Comparison of ENCODE assay signal across 11 cellular contexts in the genomic region with DNA sequence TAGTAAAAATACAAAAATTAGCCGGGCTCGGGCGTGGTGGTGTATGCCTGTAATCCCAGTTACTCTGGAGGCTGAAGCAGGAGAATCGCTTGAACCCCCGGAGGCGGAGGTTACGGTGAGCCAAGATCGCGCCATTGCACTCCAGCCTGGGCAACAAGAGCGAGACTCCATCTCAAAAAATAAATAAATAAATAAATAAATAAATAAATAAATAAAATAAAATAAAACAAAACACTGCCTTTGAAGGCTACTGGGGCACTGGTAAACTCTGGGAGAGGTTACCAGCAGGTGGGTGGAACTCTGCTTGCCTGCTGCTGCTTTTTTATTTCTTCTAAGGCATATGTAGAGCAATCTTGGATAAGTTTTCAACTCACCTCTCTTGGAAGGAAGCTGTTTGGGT. TPM values are rescaled to one million over a fixed set of nuclear protein-coding genes. Genes with fewer than 3 reads are reported as not detected.
DNase-seq lines count a peak whose midpoint lies in the region; ATAC-seq, FAIRE-seq and TF ChIP-seq lines count a peak whose summit lies in the region.
"Not testable (repeated sequence)": the region's sequence is repeated elsewhere in the genome, so short reads cannot be mapped to it uniquely, and the experiment has no call there.
"Had no signal": no experiment of that assay in that cellular context is flagged by ENCODE, and none has a peak within 500 bp of the region (broad histone marks: within the 10 kb centered on the region; RNA-seq: fewer than 3 reads in every experiment).

No MANE protein-coding gene starts in this region.

- not testable (repeated sequence) for H3K9me3 ChIP-seq in A549; HEK293 (ENCODE audit: control insufficient read depth, insufficient read depth, low read depth, low read length); HUES6 (ENCODE audit: control insufficient read depth, insufficient read depth, low read depth, low read length); NT2/D1 (ENCODE audit: insufficient read depth, low read length); iPS-18a (ENCODE audit: control insufficient read depth, low read depth, low read length)

- H3K36me3 Mint-ChIP-seq in GM23338 (ENCODE audit: low read depth); WTC11: not testable (repeated sequence)

- POLR2A ChIA-PET in A549 (lab: Yijun Ruan, JAX); HEK293 (lab: Yijun Ruan, JAX); WTC11 (lab: Charles Lee): not testable (repeated sequence)

- not testable (repeated sequence) for FAIRE-seq in A549 (lab: Jason Lieb, UNC)

- not testable (repeated sequence) for H3F3A ChIP-seq in GM23338 (replicated peaks; ENCODE audit: low read depth)

- 89% methylated on average over 10 of the region's 10 CpGs for WGBS in A549 (ENCODE audit: missing lambda C conversion rate)

- H3K4me3 Mint-ChIP-seq in GM23338 (peak overlapping the region; percentile 79), WTC11 (peak overlapping the region; percentile 83)

- not testable (repeated sequence) for DNase-seq in A549 (ENCODE audit: low read depth in 1 of 2, low spot score in 1 of 2); GM23338 (ENCODE audit: low spot score); NT2/D1 (ENCODE audit: low read depth, low spot score); WTC11 (ENCODE audit: low spot score)

- not testable (repeated sequence) for H3K4me2 ChIP-seq in A549
- peak overlapping the region; percentile 98 for H3K4me2 ChIP-seq in GM23338

- H3K4me1 Mint-ChIP-seq in GM23338 (peaks cover 36% of the 10 kb centered on the region), WTC11 (peaks cover 37% of the 10 kb centered on the region)

- H3K9me3 Mint-ChIP-seq in GM23338, WTC11: not testable (repeated sequence)

- not testable (repeated sequence) for ATAC-seq in A549, GM23338, WTC11

- H3K4me1 ChIP-seq in A549; HEK293 (ENCODE audit: control insufficient read depth, insufficient read depth, low read length): not testable (repeated sequence)
- H3K4me1 ChIP-seq in GM23338 (ENCODE audit: insufficient read depth) (peaks cover 42% of the 10 kb centered on the region), HUES6 (ENCODE audit: control insufficient read depth, insufficient read depth, low read length) (peaks cover 31% of the 10 kb centered on the region), NT2/D1 (ENCODE audit: insufficient read depth, insufficient read length) (peaks cover 11% of the 10 kb centered on the region), iPS-18a (ENCODE audit: control insufficient read depth, low read depth, low read length) (peaks cover 22% of the 10 kb centered on the region)

- H2AFZ ChIP-seq in GM23338 = not testable (repeated sequence)

- TF ChIP-seq EP300 in A549 (IDR thresholded peaks at IDR 0.05) = not testable (repeated sequence)

- not testable (repeated sequence) for H3K9me2 ChIP-seq in GM23338 (ENCODE audit: insufficient read depth)

- TF ChIP-seq CTCF in A549 (IDR thresholded peaks at IDR 0.05); GM23338 (conservative IDR thresholded peaks at IDR 0.05; ENCODE audit: low read depth in 2 of 2); HEK293 (tag by site-specific recombination; IDR thresholded peaks at IDR 0.05); WTC11 (IDR thresholded peaks at IDR 0.05): not testable (repeated sequence)

- H3K27me3 Mint-ChIP-seq in GM23338 (ENCODE audit: insufficient read depth, low read depth, poor library complexity) (peaks cover 47% of the 10 kb centered on the region), WTC11 (ENCODE audit: low read depth) (peaks cover 45% of the 10 kb centered on the region)

- CTCF ChIA-PET in A549 (lab: Yijun Ruan, JAX) (interaction anchor here (0.7 to 1.0 kb wide), 2 partner anchors 73 to 204 kb away, joined by 3 read pairs; no protein-coding TSS in a partner anchor), WTC11 (lab: Charles Lee) (interaction anchor here (1.3 to 1.8 kb wide), 4 partner anchors 13 to 437 kb away, joined by 5 to 10 read pairs (median 6); no protein-coding TSS in a partner anchor)
- CTCF ChIA-PET in HEK293 (lab: Yijun Ruan, JAX) = not testable (repeated sequence)

- TF ChIP-seq POLR2A in A549 (IDR thresholded peaks at IDR 0.05; ENCODE audit: low read length) = not testable (repeated sequence)

- not testable (repeated sequence) for H3K27ac ChIP-seq in A549; GM23338 (ENCODE audit: low read depth); HEK293 (ENCODE audit: extremely low read depth, low read depth, low read length); HUES6 (ENCODE audit: low read depth, low read length); iPS-18a (ENCODE audit: low read length)

- H3K27me3 ChIP-seq in GM23338 (ENCODE audit: insufficient read depth) = peaks cover 41% of the 10 kb centered on the region
- H3K27me3 ChIP-seq in HUES6 (ENCODE audit: control insufficient read depth, insufficient read depth, low read length) = peaks cover 49% of the 10 kb centered on the region
- peaks cover 31% of the 10 kb centered on the region for H3K27me3 ChIP-seq in NT2/D1 (ENCODE audit: insufficient read depth, insufficient read length)
- H3K27me3 ChIP-seq in iPS-18a (ENCODE audit: control insufficient read depth, insufficient read depth, low read length) = peaks cover 49% of the 10 kb centered on the region

- not testable (repeated sequence) for H4K20me1 ChIP-seq in GM23338 (replicated peaks; ENCODE audit: insufficient read depth)

- not testable (repeated sequence) for H3K27ac Mint-ChIP-seq in GM23338, WTC11

- not testable (repeated sequence) for H3K36me3 ChIP-seq in GM23338 (ENCODE audit: insufficient read depth); HEK293 (ENCODE audit: control insufficient read depth in 2 of 2, insufficient read depth in 1 of 2, low read length in 2 of 2); HUES6 (ENCODE audit: control insufficient read depth, insufficient read depth, low read length); NT2/D1 (ENCODE audit: insufficient read depth, insufficient read length, low read length); iPS-18a (ENCODE audit: control insufficient read depth, low read depth, low read length)

- not testable (repeated sequence) for TF ChIP-seq RAD21 in A549 (conservative IDR thresholded peaks at IDR 0.05 in 1 of 2, IDR thresholded peaks at IDR 0.05 in 1 of 2)

- not testable (repeated sequence) for H3K4me3 ChIP-seq in A549; HEK293 (ENCODE audit: low read depth, low read length)
- H3K4me3 ChIP-seq in GM23338 (peak overlapping the region; percentile 95), HUES6 (ENCODE audit: low read depth, low read length) (peak overlapping the region; percentile 95), NT2/D1 (ENCODE audit: insufficient read length, low read depth) (peak overlapping the region; percentile 86), iPS-18a (ENCODE audit: low read length) (peak overlapping the region; percentile 68)

- H3K79me2 ChIP-seq in GM23338 (replicated peaks; ENCODE audit: insufficient read depth) = not testable (repeated sequence)

- H3K9ac ChIP-seq in HUES6 (ENCODE audit: low read length); iPS-18a (ENCODE audit: low read length): not testable (repeated sequence)
- peak overlapping the region; percentile 6 for H3K9ac ChIP-seq in NT2/D1 (ENCODE audit: insufficient read length, low read depth)

TF ChIP-seq in A549, 52 proteins besides CTCF, POLR2A, EP300 and RAD21:
- TF ChIP-seq ZC3H11A (IDR thresholded peaks at IDR 0.05) = peak; percentile 54

TF ChIP-seq in HEK293, 187 proteins besides CTCF, POLR2A, EP300 and RAD21 (continues in another document):
- peak; percentile 84; the same call in 1 of the 2 replicates for TF ChIP-seq ZNF140 (tag by site-specific recombination; IDR thresholded peaks at IDR 0.05)
- peak; percentile 79 for TF ChIP-seq ZNF623 (tag by site-specific recombination; IDR thresholded peaks at IDR 0.05)
- TF ChIP-seq ZNF654 (tag by site-specific recombination; IDR thresholded peaks at IDR 0.05; ENCODE audit: low read depth) = peak; percentile 43; the same call in 1 of the 2 replicates
- TF ChIP-seq ZNF266 (tag by site-specific recombination; IDR thresholded peaks at IDR 0.05; ENCODE audit: low read depth) = peak; percentile 66; the same call in 1 of the 2 replicates
- TF ChIP-seq ZNF560 (tag by site-specific recombination; IDR thresholded peaks at IDR 0.05; ENCODE audit: borderline replicate concordance) = peak; percentile 54; the same call in 1 of the 2 replicates
- TF ChIP-seq ZXDB (tag by site-specific recombination; IDR thresholded peaks at IDR 0.05) = peak; percentile 59

TF ChIP-seq in WTC11, 78 proteins besides CTCF, POLR2A, EP300 and RAD21:
- TF ChIP-seq HMGA2 (CRISPR knock-in tag; IDR thresholded peaks at IDR 0.05) = peak; percentile 50; the same call in 1 of the 2 replicates

RNA-seq across cellular contexts. Expression of a gene that starts 5.2 kb away (rescaled TPM):
- polyA plus RNA-seq in A549 (2011; rRNA removed) = 11.6 and 14.2 TPM in 2 replicates
- polyA plus RNA-seq in A549 (2012; cell fraction: cytosol; rRNA removed) = 9.3 and 13.5 TPM in 2 replicates
- polyA plus RNA-seq in A549 (2012; cell fraction: nucleus; rRNA removed) = 19.6 and 19.7 TPM in 2 replicates
- 9.1 to 9.6 TPM (median 9.2 TPM) in 3 replicates for polyA plus RNA-seq in A549 (2017; fragmentation: RNase III; extraction: RNeasy Plus Mini Kit Qiagen cat#74134 plus additional on column Dnase treatment)
- polyA minus RNA-seq in A549 (2011; rRNA and poly(A)+ RNA removed) = 14.4 and 17.0 TPM in 2 replicates
- total RNA-seq in GM23338 (2014; rRNA removed; shearing (Covaris generic)) = 9.4 and 11.9 TPM in 2 replicates
- polyA plus RNA-seq in GM23338 (2016; fragmentation: Nextera tagmentation; extraction: Ambion mirVana) = 11.7 and 14.3 TPM in 2 replicates
- total RNA-seq in WTC11 (2021) = 18.4 to 23.7 TPM (median 19.8 TPM) in 3 replicates
- total RNA-seq: CD4-positive, alpha-beta memory T cell; CD4-positive, CD25-positive, alpha-beta regulatory T cell; CD8-positive, alpha-beta memory T cell had no signal
- polyA plus RNA-seq: CD14-positive monocyte; CD4-positive, alpha-beta memory T cell; CD4-positive, CD25-positive, alpha-beta regulatory T cell; CD8-positive, alpha-beta memory T cell had no signal
